Comparison of ENCODE assay signal across 14 cellular contexts in genomic region chr10:72134785-72135765, GRCh38. TPM values are rescaled to one million over a fixed set of nuclear protein-coding genes. Genes with fewer than 3 reads are reported as not detected.
DNase-seq lines count a peak whose midpoint lies in the region; ATAC-seq and TF ChIP-seq lines count a peak whose summit lies in the region.
"Had no signal": no experiment of that assay in that cellular context is flagged by ENCODE, and none has a peak within 500 bp of the region (broad histone marks: within the 10 kb centered on the region; RNA-seq: fewer than 3 reads in every experiment).

No MANE protein-coding gene starts in this region.

- 88% methylated on average over 10 of the region's 10 CpGs for WGBS in smooth muscle cell (ENCODE audit: low lambda C conversion rate)

- H3K27me3 Mint-ChIP-seq in activated T-cell treated with anti-CD3 and anti-CD28 coated beads, Interleukin-2, amount 50 U/mL, for 72 hours (ENCODE audit: low read depth), result no peaks in the 10 kb centered on the region
- no peaks in the 10 kb centered on the region for H3K27me3 Mint-ChIP-seq in stimulated activated naive CD8-positive, alpha-beta T cell treated with anti-CD3 and anti-CD28 coated beads, Interleukin-15, amount 100 ng/mL, for 72 hours

- H3F3A ChIP-seq in smooth muscle cell (ENCODE audit: low read depth), result no peaks in the 10 kb centered on the region

- no peaks in the 10 kb centered on the region for H3K79me2 ChIP-seq in OCI-LY7 (ENCODE audit: insufficient read depth, low read depth, low read length)
- no peaks in the 10 kb centered on the region for H3K79me2 ChIP-seq in smooth muscle cell (ENCODE audit: low read depth)

- H3K27me3 ChIP-seq in effector memory CD4-positive, alpha-beta T cell (replicated peaks; ENCODE audit: control insufficient read depth, insufficient read depth, low read length, poor library complexity, severe bottlenecking), result no peaks in the 10 kb centered on the region
- H3K27me3 ChIP-seq in smooth muscle cell (ENCODE audit: low read depth), result no peaks in the 10 kb centered on the region
- H3K27me3 ChIP-seq: gastrocnemius medialis, stomach had no signal

- peaks cover 18% of the 10 kb centered on the region for H3K4me1 ChIP-seq in OCI-LY7 (ENCODE audit: insufficient read depth, low read length, poor library complexity, severe bottlenecking)
- peaks cover 13% of the 10 kb centered on the region for H3K4me1 ChIP-seq in effector memory CD4-positive, alpha-beta T cell (ENCODE audit: control insufficient read depth, insufficient read depth, low read length, poor library complexity, severe bottlenecking)
- H3K4me1 ChIP-seq in smooth muscle cell (ENCODE audit: low read depth), result no peaks in the 10 kb centered on the region

- BruUV-seq in OCI-LY7 (replicated peaks; lab: Mats Ljungman, UMichigan), result no TSS peak

- no peak overlapping the region for H3K27ac ChIP-seq in OCI-LY7 (ENCODE audit: low read depth, low read length, poor library complexity, severe bottlenecking)
- peak overlapping the region; percentile 5 for H3K27ac ChIP-seq in effector memory CD4-positive, alpha-beta T cell (ENCODE audit: insufficient read depth, low read length, poor library complexity, severe bottlenecking)
- no peak overlapping the region for H3K27ac ChIP-seq in caudate nucleus (ENCODE audit: low read depth, low read length)
- no peak overlapping the region for H3K27ac ChIP-seq in smooth muscle cell (ENCODE audit: low read depth)
- H3K27ac ChIP-seq: gastrocnemius medialis, stomach had no signal

- H3K27ac Mint-ChIP-seq in activated T-cell treated with anti-CD3 and anti-CD28 coated beads, Interleukin-2, amount 50 U/mL, for 72 hours, result peak overlapping the region; percentile 78
- H3K27ac Mint-ChIP-seq in stimulated activated naive CD8-positive, alpha-beta T cell treated with anti-CD3 and anti-CD28 coated beads, Interleukin-15, amount 100 ng/mL, for 72 hours, result peak overlapping the region in 1 of 2 donors; percentile 90

- POLR2A ChIA-PET in OCI-LY7 (lab: Charles Lee), result interaction anchor here (0.7 to 1.6 kb wide), 2 partner anchors 12 to 19 kb away, joined by 3 to 4 read pairs; no protein-coding TSS in a partner anchor

- DNase-seq in activated T-cell treated with anti-CD3 and anti-CD28 coated beads, Interleukin-2, amount 50 U/mL, for 72 hours, result no peak
- DNase-seq in activated T-cell treated with anti-CD3 and anti-CD28 coated beads, Interleukin-2, amount 50 U/mL, for 48 hours, result no peak
- peak; percentile 38 for DNase-seq in OCI-LY7 (ENCODE audit: low spot score)
- no peak for DNase-seq in effector memory CD4-positive, alpha-beta T cell
- no peak for DNase-seq in stimulated activated naive CD8-positive, alpha-beta T cell treated with anti-CD3 and anti-CD28 coated beads, Interleukin-15, amount 100 ng/mL, for 72 hours
- no peak for DNase-seq in caudate nucleus (lab: John Stamatoyannopoulos, UW)
- DNase-seq in smooth muscle cell (lab: John Stamatoyannopoulos, UW; ENCODE audit: unreplicated experiment), result no peak
- no peak for DNase-seq in NCI-H2227 treated with DMSO at 0.1 percent for 48 hours (lab: John Stamatoyannopoulos, UW)
- DNase-seq: DMS 273 treated with DMSO at 0.1 percent for 48 hours, gastrocnemius medialis, mesenchymal stem cell, NCI-H1694, NCI-H510A, stomach had no signal

- H3K36me3 ChIP-seq in OCI-LY7 (ENCODE audit: insufficient read depth, low read length), result peaks cover 19% of the 10 kb centered on the region
- H3K36me3 ChIP-seq in effector memory CD4-positive, alpha-beta T cell (ENCODE audit: control insufficient read depth, insufficient read depth, low read length), result no peaks in the 10 kb centered on the region
- no peaks in the 10 kb centered on the region for H3K36me3 ChIP-seq in smooth muscle cell (ENCODE audit: low read depth)
- H3K36me3 ChIP-seq: gastrocnemius medialis had no signal

- H3K9me3 ChIP-seq in OCI-LY7 (ENCODE audit: low read length), result no peaks in the 10 kb centered on the region
- H3K9me3 ChIP-seq in effector memory CD4-positive, alpha-beta T cell (ENCODE audit: control insufficient read depth, low read length), result no peaks in the 10 kb centered on the region
- no peaks in the 10 kb centered on the region for H3K9me3 ChIP-seq in smooth muscle cell (replicated peaks; ENCODE audit: low read depth)
- H3K9me3 ChIP-seq: gastrocnemius medialis had no signal

- H3K4me3 ChIP-seq in OCI-LY7 (ENCODE audit: low read depth, low read length, poor library complexity, severe bottlenecking), result no peak overlapping the region
- no peak overlapping the region for H3K4me3 ChIP-seq in effector memory CD4-positive, alpha-beta T cell (ENCODE audit: insufficient read depth, low read depth, low read length, poor library complexity, severe bottlenecking)
- H3K4me3 ChIP-seq in smooth muscle cell, result no peak overlapping the region
- H3K4me3 ChIP-seq: gastrocnemius medialis, stomach had no signal

- intact Hi-C loops in OCI-LY7 (cut with micrococcal nuclease; ENCODE audit: unreplicated experiment), result no loop called here

- no peak for TF ChIP-seq CTCF in OCI-LY7 (conservative IDR thresholded peaks at IDR 0.05; ENCODE audit: low read length)
- TF ChIP-seq CTCF in smooth muscle cell (IDR thresholded peaks at IDR 0.05; ENCODE audit: borderline replicate concordance, insufficient read depth, poor library complexity, severe bottlenecking), result no peak

- no peaks in the 10 kb centered on the region for H3K9me2 ChIP-seq in OCI-LY7 (ENCODE audit: insufficient read depth, low read length)

- ATAC-seq in activated T-cell treated with anti-CD3 and anti-CD28 coated beads, Interleukin-2, amount 50 U/mL, for 72 hours (replicated peaks in 1 of 2), result peak in 1 of 2 donors; percentile 18
- ATAC-seq in stimulated activated naive CD8-positive, alpha-beta T cell treated with anti-CD3 and anti-CD28 coated beads, Interleukin-15, amount 100 ng/mL, for 72 hours, result no peak
- ATAC-seq: gastrocnemius medialis had no signal

- H3K4me2 ChIP-seq in OCI-LY7 (ENCODE audit: low read length) (no peak overlapping the region), smooth muscle cell (no peak overlapping the region)

- H4K20me1 ChIP-seq in OCI-LY7 (ENCODE audit: insufficient read depth, low read length), result no peaks in the 10 kb centered on the region
- H4K20me1 ChIP-seq in smooth muscle cell (ENCODE audit: low read depth), result peaks cover 52% of the 10 kb centered on the region

- H2AFZ ChIP-seq in OCI-LY7 (ENCODE audit: low read length), result no peak overlapping the region
- no peak overlapping the region for H2AFZ ChIP-seq in smooth muscle cell (ENCODE audit: low read depth)

- CTCF ChIA-PET in OCI-LY7 (lab: Charles Lee; ENCODE audit: unreplicated experiment), result no interaction called here

- peak overlapping the region; percentile 16 to 65 for H3K4me3 Mint-ChIP-seq in activated T-cell treated with anti-CD3 and anti-CD28 coated beads, Interleukin-2, amount 50 U/mL, for 72 hours
- peak overlapping the region; percentile 2 to 30 for H3K4me3 Mint-ChIP-seq in stimulated activated naive CD8-positive, alpha-beta T cell treated with anti-CD3 and anti-CD28 coated beads, Interleukin-15, amount 100 ng/mL, for 72 hours

- H3K4me1 Mint-ChIP-seq in activated T-cell treated with anti-CD3 and anti-CD28 coated beads, Interleukin-2, amount 50 U/mL, for 72 hours (ENCODE audit: low read depth), result peaks cover 44% of the 10 kb centered on the region
- H3K4me1 Mint-ChIP-seq in stimulated activated naive CD8-positive, alpha-beta T cell treated with anti-CD3 and anti-CD28 coated beads, Interleukin-15, amount 100 ng/mL, for 72 hours, result peaks cover 45% of the 10 kb centered on the region

- H3K9me3 Mint-ChIP-seq in activated T-cell treated with anti-CD3 and anti-CD28 coated beads, Interleukin-2, amount 50 U/mL, for 72 hours, result no peaks in the 10 kb centered on the region
- H3K9me3 Mint-ChIP-seq in stimulated activated naive CD8-positive, alpha-beta T cell treated with anti-CD3 and anti-CD28 coated beads, Interleukin-15, amount 100 ng/mL, for 72 hours, result no peaks in the 10 kb centered on the region

- no peak overlapping the region for H3K9ac ChIP-seq in smooth muscle cell (ENCODE audit: low read depth)

- peaks cover 17 to 18% of the 10 kb centered on the region in 2 donors for H3K36me3 Mint-ChIP-seq in activated T-cell treated with anti-CD3 and anti-CD28 coated beads, Interleukin-2, amount 50 U/mL, for 72 hours (ENCODE audit: insufficient read depth in 2 of 2)

RNA-seq across cellular contexts. Expression of gene SPOCK2, which starts 46.7 kb away (rescaled TPM):
- total RNA-seq in activated T-cell treated with anti-CD3 and anti-CD28 coated beads, Interleukin-2, amount 50 U/mL, for 72 hours, result 100 to 1,000 TPM; 253 to 291 TPM
- total RNA-seq in OCI-LY7 (2014; rRNA removed; shearing (Covaris generic)), result 0.76 and 2.2 TPM in 2 replicates
- 6.3 and 7.5 TPM in 2 replicates for total RNA-seq in OCI-LY7 (2022)
- total RNA-seq in smooth muscle cell, result 0.09 and 1.1 TPM in 2 replicates
- polyA plus RNA-seq in smooth muscle cell, result 0.47 TPM in 1 of 2 replicates, not detected in the other

Comparison
In these comparisons a context has a peak if more than half of its experiments do, and no peak if none do; other contexts are left out.
1. RNA of gene SPOCK2, which starts 46.7 kb away (total RNA-seq): 253 to 291 TPM in activated T-cell treated with anti-CD3 and anti-CD28 coated beads, Interleukin-2, amount 50 U/mL, for 72 hours; 0.76 to 7.5 TPM in OCI-LY7 and 0.09 to 1.1 TPM in smooth muscle cell; every median in the first group is over 10 times any median in the second.